ENCODE assay signal across 12 cellular contexts in genomic region chr2:275457-275856, GRCh38. TPM values are rescaled to one million over a fixed set of nuclear protein-coding genes. Genes with fewer than 3 reads are reported as not detected.
DNase-seq lines count a peak whose midpoint lies in the region; ATAC-seq and TF ChIP-seq lines count a peak whose summit lies in the region.
"Had no signal": no experiment of that assay in that cellular context is flagged by ENCODE, and none has a peak within 500 bp of the region (broad histone marks: within the 10 kb centered on the region; RNA-seq: fewer than 3 reads in every experiment).

No MANE protein-coding gene starts in this region.

- ATAC-seq in GM18498 (IDR thresholded peaks at IDR 0.05; ENCODE audit: unreplicated experiment) = peak; percentile 97
- ATAC-seq in GM21360 (IDR thresholded peaks at IDR 0.05; ENCODE audit: unreplicated experiment) = peak; percentile 99
- ATAC-seq in HG03060 (IDR thresholded peaks at IDR 0.05; ENCODE audit: low read depth, unreplicated experiment) = peak; percentile 98
- ATAC-seq in CD4-positive, alpha-beta T cell (ENCODE audit: poor library complexity) = no peak
- no peak for ATAC-seq in stimulated activated naive CD8-positive, alpha-beta T cell treated with anti-CD3 and anti-CD28 coated beads, Interleukin-15, Interleukin-2, amounts not matched to agents 100 U/mL and 50 U/mL, for 24 hours

- no peak overlapping the region for H3K27ac Mint-ChIP-seq in CD4-positive, alpha-beta T cell
- H3K27ac Mint-ChIP-seq: activated CD4-positive, alpha-beta memory T cell treated with anti-CD3 and anti-CD28 coated beads for 36 hours had no signal

- H3K9me3 ChIP-seq in prostate gland = no peaks in the 10 kb centered on the region
- no peaks in the 10 kb centered on the region for H3K9me3 ChIP-seq in CD4-positive, alpha-beta T cell (ENCODE audit: control insufficient read depth, low read length)

- H3K27me3 ChIP-seq in prostate gland (replicated peaks; ENCODE audit: insufficient read depth) = no peaks in the 10 kb centered on the region
- H3K27me3 ChIP-seq in CD4-positive, alpha-beta T cell (ENCODE audit: control insufficient read depth, insufficient read depth, low read length) = no peaks in the 10 kb centered on the region

- intact Hi-C loops in prostate gland (cut with DNase I) = no loop called here
- intact Hi-C loops in CD4-positive, alpha-beta T cell (cut with DNase I, micrococcal nuclease) = no loop called here

- peaks cover 25% of the 10 kb centered on the region for H3K4me1 Mint-ChIP-seq in CD4-positive, alpha-beta T cell (ENCODE audit: low read depth)

- TF ChIP-seq CTCF in prostate gland (IDR thresholded peaks at IDR 0.05) = no peak
- TF ChIP-seq CTCF in CD4-positive, alpha-beta T cell (IDR thresholded peaks at IDR 0.05) = no peak

- WGBS in prostate gland = 81% methylated on average over 6 of the region's 6 CpGs

- DNase-seq in NOMO-1 treated with DMSO at 0.1 percent for 48 hours (lab: John Stamatoyannopoulos, UW; ENCODE audit: unreplicated experiment) (peak; percentile 76), prostate gland (ENCODE audit: low spot score) (no peak), NCI-H2107 (lab: John Stamatoyannopoulos, UW) (no peak)
- no peak for DNase-seq in CD4-positive, alpha-beta T cell
- no peak for DNase-seq in stimulated activated naive CD8-positive, alpha-beta T cell treated with anti-CD3 and anti-CD28 coated beads, Interleukin-15, Interleukin-2, amounts not matched to agents 100 U/mL and 50 U/mL, for 24 hours
- DNase-seq: activated CD4-positive, alpha-beta memory T cell treated with anti-CD3 and anti-CD28 coated beads for 36 hours; MM.1S; SHP77 treated with DMSO at 0.1 percent for 48 hours had no signal

- peaks cover 96% of the 10 kb centered on the region for H3K36me3 Mint-ChIP-seq in CD4-positive, alpha-beta T cell (ENCODE audit: low read depth)

- H3K9me3 Mint-ChIP-seq in CD4-positive, alpha-beta T cell = no peaks in the 10 kb centered on the region
- H3K9me3 Mint-ChIP-seq: activated CD4-positive, alpha-beta memory T cell treated with anti-CD3 and anti-CD28 coated beads for 36 hours had no signal

- no peak overlapping the region for H3K27ac ChIP-seq in prostate gland
- no peak overlapping the region for H3K27ac ChIP-seq in CD4-positive, alpha-beta T cell (ENCODE audit: low read depth, low read length)

- POLR2A ChIA-PET in CD4-positive, alpha-beta T cell (lab: Charles Lee) = no interaction called here

- H3K4me3 ChIP-seq in prostate gland = no peak overlapping the region

- CTCF ChIA-PET in CD4-positive, alpha-beta T cell (lab: Charles Lee) = no interaction called here

- no peak overlapping the region for H3K4me3 Mint-ChIP-seq in CD4-positive, alpha-beta T cell
- H3K4me3 Mint-ChIP-seq: activated CD4-positive, alpha-beta memory T cell treated with anti-CD3 and anti-CD28 coated beads for 36 hours had no signal

- H3K4me1 ChIP-seq in prostate gland (replicated peaks) = no peaks in the 10 kb centered on the region

- H3K36me3 ChIP-seq in prostate gland = peaks cover 0 to 4% of the 10 kb centered on the region in 2 donors

- no peaks in the 10 kb centered on the region for H3K27me3 Mint-ChIP-seq in CD4-positive, alpha-beta T cell
- H3K27me3 Mint-ChIP-seq: activated CD4-positive, alpha-beta memory T cell treated with anti-CD3 and anti-CD28 coated beads for 36 hours had no signal

- no peak for TF ChIP-seq POLR2A in prostate gland (IDR thresholded peaks at IDR 0.05)

RNA-seq across cellular contexts. Expression of gene ACP1, which starts 10.7 kb away (rescaled TPM):
- 100 to 1,000 TPM in 1 of 2 donors, 10 to 100 TPM in 1; 96.9 to 116 TPM for total RNA-seq in prostate gland
- 10 to 100 TPM; 89.7 to 93.2 TPM for total RNA-seq in CD4-positive, alpha-beta T cell

RNA-seq across cellular contexts. Expression of gene SH3YL1, which starts 11.6 kb away (rescaled TPM):
- total RNA-seq in prostate gland = 100 to 1,000 TPM in 1 of 2 donors, 10 to 100 TPM in 1; 72.4 to 117 TPM
- 10 to 100 TPM; 59.7 to 61.9 TPM for total RNA-seq in CD4-positive, alpha-beta T cell

RNA-seq across cellular contexts. Expression of gene ALKAL2, which starts 12.4 kb away (rescaled TPM):
- 10 to 100 TPM in 1 of 2 donors, 1 to 10 TPM in 1; 2.6 to 22.6 TPM for total RNA-seq in prostate gland
- total RNA-seq in CD4-positive, alpha-beta T cell = not detected
- total RNA-seq: activated CD4-positive, alpha-beta memory T cell treated with anti-CD3 and anti-CD28 coated beads for 36 hours; pulmonary artery endothelial cell had no signal

Comparison
In these comparisons a context has a peak if more than half of its experiments do, and no peak if none do; other contexts are left out.
1. ATAC-seq: peak in GM18498 (single experiment), GM21360 (single experiment) and HG03060 (single experiment); none in CD4-positive, alpha-beta T cell (single experiment) and stimulated activated naive CD8-positive, alpha-beta T cell treated with anti-CD3 and anti-CD28 coated beads, Interleukin-15, Interleukin-2, amounts not matched to agents 100 U/mL and 50 U/mL, for 24 hours (single experiment).